In the genomic region with DNA sequence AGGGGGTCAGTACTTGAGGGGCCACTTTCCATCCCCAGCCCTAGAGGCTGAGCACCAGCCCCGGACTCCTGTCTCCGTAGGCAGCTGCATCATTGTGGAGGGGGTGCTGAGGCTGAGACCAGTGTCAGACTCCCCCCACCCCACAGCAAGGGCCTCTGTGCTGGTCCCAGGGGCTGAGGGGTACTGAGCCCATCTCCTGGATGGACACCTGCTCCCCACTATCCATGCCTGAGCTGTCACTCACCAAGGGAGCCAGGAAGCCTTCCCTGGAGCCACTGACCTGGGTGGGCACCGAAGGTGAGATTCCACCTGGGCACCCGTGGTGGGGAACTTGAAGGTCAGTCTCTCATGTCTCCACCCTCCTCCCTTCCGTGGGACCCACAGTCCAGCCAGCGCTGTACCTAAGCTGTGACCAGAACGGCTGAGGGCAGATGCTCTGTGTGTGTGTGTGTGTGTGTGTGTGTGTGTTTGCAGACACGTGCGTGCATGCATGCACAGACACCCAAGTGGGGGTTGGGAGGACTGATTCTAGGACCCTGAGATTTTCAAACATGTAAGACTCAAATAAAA, we compare ENCODE assay signal across 34 cellular contexts. TPM values are rescaled to one million over a fixed set of nuclear protein-coding genes. Genes with fewer than 3 reads are reported as not detected.
"Had no signal": no experiment of that assay in that cellular context is flagged by ENCODE, and none has a peak within 500 bp of the region (broad histone marks: within the 10 kb centered on the region; RNA-seq: fewer than 3 reads in every experiment).

No MANE protein-coding gene starts in this region.

- H3K4me3 Mint-ChIP-seq: activated B cell treated with CpG ODN at 0.5 μM for 24 hours; activated CD4-positive, alpha-beta memory T cell treated with anti-CD3 and anti-CD28 coated beads, Interleukin-2, amount 10 ng/mL, durations not matched to agents 7 days and 5 days; activated CD8-positive, alpha-beta memory T cell treated with anti-CD3 and anti-CD28 coated beads, Interleukin-2, amount 10 ng/mL, durations not matched to agents 7 days and 5 days; activated naive CD4-positive, alpha-beta T cell treated with anti-CD3 and anti-CD28 coated beads, Interleukin-2, amount 10 ng/mL, durations not matched to agents 7 days and 5 days; activated naive CD8-positive, alpha-beta T cell; activated naive CD8-positive, alpha-beta T cell treated with anti-CD3 and anti-CD28 coated beads, Interleukin-2, amount 50 U/mL, for 24 hours; T-helper 1 cell treated with Interleukin-12 subunit alpha and Interleukin-12 subunit beta and Interleukin-4 antibody, amounts not matched to agents 30 μg/mL and 1 μg/mL, for 36 hours; T-helper 2 cell treated with Interferon-gamma antibody and Interleukin-4, amounts not matched to agents 5 μg/mL and 100 μg/mL, for 36 hours had no signal

- H3K27ac Mint-ChIP-seq: activated B cell treated with CpG ODN at 0.5 μM for 24 hours; activated CD4-positive, alpha-beta memory T cell treated with anti-CD3 and anti-CD28 coated beads, Interleukin-2, amount 10 ng/mL, durations not matched to agents 7 days and 5 days; activated CD8-positive, alpha-beta memory T cell treated with anti-CD3 and anti-CD28 coated beads, Interleukin-2, amount 10 ng/mL, durations not matched to agents 7 days and 5 days; activated naive CD4-positive, alpha-beta T cell treated with anti-CD3 and anti-CD28 coated beads, Interleukin-2, amount 10 ng/mL, durations not matched to agents 7 days and 5 days; activated naive CD8-positive, alpha-beta T cell; activated naive CD8-positive, alpha-beta T cell treated with anti-CD3 and anti-CD28 coated beads, Interleukin-2, amount 50 U/mL, for 24 hours; T-helper 1 cell treated with Interleukin-12 subunit alpha and Interleukin-12 subunit beta and Interleukin-4 antibody, amounts not matched to agents 30 μg/mL and 1 μg/mL, for 36 hours; T-helper 2 cell treated with Interferon-gamma antibody and Interleukin-4, amounts not matched to agents 5 μg/mL and 100 μg/mL, for 36 hours had no signal

- H3K4me3 ChIP-seq: SJCRH30 had no signal

- H3K4me2 ChIP-seq: KMS-11, SK-N-SH had no signal

- H3K36me3 ChIP-seq: brain microvascular endothelial cell, SJCRH30 had no signal

- H3K9me3 ChIP-seq: SJCRH30, SK-N-SH had no signal

- H3K36me3 Mint-ChIP-seq: activated CD8-positive, alpha-beta memory T cell treated with anti-CD3 and anti-CD28 coated beads, Interleukin-2, amount 10 ng/mL, durations not matched to agents 7 days and 5 days; activated naive CD4-positive, alpha-beta T cell treated with anti-CD3 and anti-CD28 coated beads, Interleukin-2, amount 10 ng/mL, durations not matched to agents 7 days and 5 days; activated naive CD8-positive, alpha-beta T cell had no signal

- H3K27me3 ChIP-seq: brain microvascular endothelial cell had no signal

- H3K4me1 Mint-ChIP-seq: activated B cell treated with CpG ODN at 0.5 μM for 24 hours; activated CD4-positive, alpha-beta memory T cell treated with anti-CD3 and anti-CD28 coated beads, Interleukin-2, amount 10 ng/mL, durations not matched to agents 7 days and 5 days; activated CD8-positive, alpha-beta memory T cell treated with anti-CD3 and anti-CD28 coated beads, Interleukin-2, amount 10 ng/mL, durations not matched to agents 7 days and 5 days; activated naive CD4-positive, alpha-beta T cell treated with anti-CD3 and anti-CD28 coated beads, Interleukin-2, amount 10 ng/mL, durations not matched to agents 7 days and 5 days; activated naive CD8-positive, alpha-beta T cell treated with anti-CD3 and anti-CD28 coated beads, Interleukin-2, amount 50 U/mL, for 24 hours had no signal

- FAIRE-seq: TTC549 had no signal

- DNase-seq: activated B cell treated with CpG ODN at 0.5 μM for 24 hours; activated CD4-positive, alpha-beta memory T cell treated with anti-CD3 and anti-CD28 coated beads, Interleukin-2, amount 10 ng/mL, durations not matched to agents 7 days and 5 days; activated CD4-positive, alpha-beta T cell treated with anti-CD3 and anti-CD28 coated beads for 48 hours; activated CD4-positive, CD25-positive, alpha-beta regulatory T cell treated with anti-CD3 and anti-CD28 coated beads, Interleukin-2, amount 50 U/mL, for 72 hours; activated CD8-positive, alpha-beta memory T cell treated with anti-CD3 and anti-CD28 coated beads for 24 hours; activated CD8-positive, alpha-beta memory T cell treated with anti-CD3 and anti-CD28 coated beads, Interleukin-2, amount 10 ng/mL, durations not matched to agents 7 days and 5 days; activated CD8-positive, alpha-beta memory T cell treated with anti-CD3 and anti-CD28 coated beads, Interleukin-2, amount 50 U/mL, for 48 hours; activated effector memory CD4-positive, alpha-beta T cell treated with Interleukin-2 at 50 U/mL for 16 hours; activated naive CD4-positive, alpha-beta T cell treated with anti-CD3 and anti-CD28 coated beads, Interleukin-2, amount 10 ng/mL, durations not matched to agents 7 days and 5 days; activated naive CD8-positive, alpha-beta T cell treated with anti-CD3 and anti-CD28 coated beads, Interleukin-2, amount 50 U/mL, for 24 hours; activated T-cell treated with anti-CD3 and anti-CD28 coated beads, Interleukin-2, amount 50 U/mL, for 48 hours; amniotic stem cell; aorta; brain microvascular endothelial cell; MM.1S; MV-4-11; NCI-H1092; NCI-H1417; NCI-H146; NCI-H187; NCI-H2029 treated with DMSO at 0.1 percent for 48 hours; NCI-H345; NCI-H524 treated with DMSO at 0.1 percent for 48 hours; SHP77; SJCRH30; SK-N-SH had no signal

- H3K9me3 Mint-ChIP-seq: activated B cell treated with CpG ODN at 0.5 μM for 24 hours; activated CD4-positive, alpha-beta memory T cell treated with anti-CD3 and anti-CD28 coated beads, Interleukin-2, amount 10 ng/mL, durations not matched to agents 7 days and 5 days; activated naive CD4-positive, alpha-beta T cell treated with anti-CD3 and anti-CD28 coated beads, Interleukin-2, amount 10 ng/mL, durations not matched to agents 7 days and 5 days; activated naive CD8-positive, alpha-beta T cell treated with anti-CD3 and anti-CD28 coated beads, Interleukin-2, amount 50 U/mL, for 24 hours; T-helper 1 cell treated with Interleukin-12 subunit alpha and Interleukin-12 subunit beta and Interleukin-4 antibody, amounts not matched to agents 30 μg/mL and 1 μg/mL, for 36 hours; T-helper 2 cell treated with Interferon-gamma antibody and Interleukin-4, amounts not matched to agents 5 μg/mL and 100 μg/mL, for 36 hours had no signal

- ATAC-seq: activated CD8-positive, alpha-beta memory T cell treated with anti-CD3 and anti-CD28 coated beads, Interleukin-2, amount 10 ng/mL, durations not matched to agents 7 days and 5 days; activated naive CD8-positive, alpha-beta T cell treated with anti-CD3 and anti-CD28 coated beads, Interleukin-2, amount 50 U/mL, for 24 hours; Panc1 had no signal

- H3K9ac ChIP-seq: KMS-11, SK-N-SH had no signal

- H3K27ac ChIP-seq: brain microvascular endothelial cell, KMS-11, SJCRH30 had no signal

RNA-seq across cellular contexts. Expression of gene DISP3, which starts 9.3 kb away (rescaled TPM):
- total RNA-seq: LHCN-M2, RPMI7951 had no signal
- polyA plus RNA-seq: aorta had no signal
